8 cellular contexts compared by ENCODE assay signal in the genomic region with DNA sequence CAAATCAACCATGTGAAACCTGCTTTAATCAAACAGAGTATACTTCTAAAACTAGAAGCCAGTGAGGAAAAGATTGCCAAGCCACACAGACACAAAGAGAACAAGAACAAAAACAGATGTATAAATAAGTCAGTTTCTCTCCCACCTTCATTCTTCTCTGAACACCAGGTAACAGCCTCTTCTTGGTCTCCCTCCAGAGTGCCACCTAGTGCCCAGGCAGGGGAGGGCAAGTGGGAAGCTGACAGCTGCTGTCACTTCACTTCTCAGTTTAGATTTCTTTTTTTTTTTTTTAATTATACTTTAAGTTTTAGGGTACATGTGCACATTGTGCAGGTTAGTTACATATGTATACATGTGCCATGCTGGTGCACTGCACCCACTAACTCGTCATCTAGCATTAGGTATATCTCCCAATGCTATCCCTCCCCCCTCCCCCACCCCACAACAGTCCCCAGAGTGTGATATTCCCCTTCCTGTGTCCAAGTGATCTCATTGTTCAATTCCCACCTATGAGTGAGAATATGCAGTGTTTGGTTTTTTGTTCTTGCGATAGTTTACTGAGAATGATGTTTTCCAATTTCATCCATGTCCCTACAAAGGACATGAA.
DNase-seq lines count a peak whose midpoint lies in the region; ATAC-seq, FAIRE-seq and TF ChIP-seq lines count a peak whose summit lies in the region.
"Not testable (repeated sequence)": the region's sequence is repeated elsewhere in the genome, so short reads cannot be mapped to it uniquely, and the experiment has no call there.

No MANE protein-coding gene starts in this region.

- not testable (repeated sequence) for H3K4me1 Mint-ChIP-seq in effector memory CD8-positive, alpha-beta T cell (ENCODE audit: low read depth in 2 of 2)

- ATAC-seq in effector memory CD8-positive, alpha-beta T cell (replicated peaks), result not testable (repeated sequence)

- DNase-seq in ELR (ENCODE audit: low read depth) (peak; percentile 43), H4 (ENCODE audit: low spot score) (peak; percentile 38), LNCaP clone FGC (ENCODE audit: low read depth) (peak; percentile 10), mucosa of gallbladder (ENCODE audit: low spot score) (peak; percentile 34)
- DNase-seq in RCC 7860 (ENCODE audit: low spot score), result not testable (repeated sequence)
- DNase-seq in activated CD8-positive, alpha-beta memory T cell treated with anti-CD3 and anti-CD28 coated beads, Interleukin-2, amount 50 U/mL, for 4 hours, result peak; percentile 49
- peak in 2 of 3 experiments; percentile 2 to 15 for DNase-seq in effector memory CD8-positive, alpha-beta T cell
- DNase-seq in stimulated activated naive CD4-positive, alpha-beta T cell treated with Interleukin-2 at 50 U/mL for 16 hours (lab: John Stamatoyannopoulos, UW), result peak; percentile 20

- peak; percentile 85 for TF ChIP-seq CTCF in LNCaP clone FGC (IDR thresholded peaks at IDR 0.05; ENCODE audit: control insufficient read depth, extremely low read depth, insufficient read depth)

- H3K9me3 Mint-ChIP-seq in effector memory CD8-positive, alpha-beta T cell, result not testable (repeated sequence)

- not testable (repeated sequence) for H3K36me3 Mint-ChIP-seq in effector memory CD8-positive, alpha-beta T cell (ENCODE audit: insufficient read depth)

- not testable (repeated sequence) for H3K27ac Mint-ChIP-seq in effector memory CD8-positive, alpha-beta T cell

- not testable (repeated sequence) for H3K4me3 ChIP-seq in LNCaP clone FGC (ENCODE audit: low read depth, low read length)

- peak; percentile 11 for FAIRE-seq in RCC 7860 (lab: Jason Lieb, UNC)

- H3K4me3 Mint-ChIP-seq in effector memory CD8-positive, alpha-beta T cell, result not testable (repeated sequence)

- peaks cover 13 to 21% of the 10 kb centered on the region in 2 donors for H3K27me3 Mint-ChIP-seq in effector memory CD8-positive, alpha-beta T cell
